Comparison of ENCODE assay signal across 21 cellular contexts in the genomic region with DNA sequence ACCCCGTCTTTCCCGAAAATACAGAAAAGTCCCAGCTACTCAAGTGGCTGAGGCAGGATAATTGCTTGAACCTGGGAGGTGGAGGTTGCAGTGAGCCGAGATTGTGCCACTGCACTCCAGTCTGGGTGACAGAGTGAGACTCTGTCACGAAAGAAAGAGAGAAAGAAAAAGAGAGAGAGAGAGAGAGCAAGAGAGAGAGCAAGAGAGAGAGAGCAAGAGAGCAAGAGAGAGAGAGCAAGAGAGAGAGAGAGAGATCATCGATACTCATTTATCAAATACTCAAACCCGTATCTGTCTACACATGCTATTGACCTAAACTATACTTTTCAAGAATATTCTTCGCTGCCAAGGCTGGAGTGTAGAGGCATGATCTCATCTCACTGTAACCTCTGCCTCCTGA. TPM values are rescaled to one million over a fixed set of nuclear protein-coding genes. Genes with fewer than 3 reads are reported as not detected.
DNase-seq lines count a peak whose midpoint lies in the region; ATAC-seq and TF ChIP-seq lines count a peak whose summit lies in the region.
"Had no signal": no experiment of that assay in that cellular context is flagged by ENCODE, and none has a peak within 500 bp of the region (broad histone marks: within the 10 kb centered on the region; RNA-seq: fewer than 3 reads in every experiment).

No MANE protein-coding gene starts in this region.

- H3K27me3 ChIP-seq in Caco-2 (replicated peaks; ENCODE audit: control insufficient read depth, insufficient read depth, low read length) (no peaks in the 10 kb centered on the region; the same call in 1 of the 2 replicates), MM.1S (replicated peaks; ENCODE audit: insufficient read depth, low read length) (no peaks in the 10 kb centered on the region)
- H3K27me3 ChIP-seq: BE2C; BLaER1 treated with 17β-estradiol and CSF1 and Interleukin-3, amounts not matched to agents 10 nM and 100 nM had no signal

- no peaks in the 10 kb centered on the region for H3K9me3 ChIP-seq in Caco-2
- no peaks in the 10 kb centered on the region for H3K9me3 ChIP-seq in HEK293 (ENCODE audit: control insufficient read depth, insufficient read depth, low read depth, low read length)
- H3K9me3 ChIP-seq in MM.1S (replicated peaks; ENCODE audit: insufficient read depth, low read length) = no peaks in the 10 kb centered on the region
- H3K9me3 ChIP-seq: A549; BE2C; BLaER1 treated with 17β-estradiol and CSF1 and Interleukin-3, amounts not matched to agents 10 nM and 100 nM; HAP-1 had no signal

- no peak for TF ChIP-seq CTCF in Caco-2 (IDR thresholded peaks at IDR 0.05; ENCODE audit: insufficient read depth in 1 of 2, low read depth in 1 of 2, low read length in 1 of 2, severe bottlenecking in 1 of 2, unreplicated experiment in 1 of 2)
- TF ChIP-seq CTCF in HEK293 (tag by site-specific recombination; IDR thresholded peaks at IDR 0.05) = no peak
- no peak for TF ChIP-seq CTCF in mesothelial cell of epicardium (IDR thresholded peaks at IDR 0.05; ENCODE audit: unreplicated experiment)
- no peak for TF ChIP-seq CTCF in MM.1S (IDR thresholded peaks at IDR 0.05; ENCODE audit: low read length)

- H3K9ac ChIP-seq in MM.1S (ENCODE audit: low read length) = no peak overlapping the region
- H3K9ac ChIP-seq: BLaER1 treated with 17β-estradiol and CSF1 and Interleukin-3, amounts not matched to agents 10 nM and 100 nM had no signal

- H3K4me1 Mint-ChIP-seq in Caco-2 (ENCODE audit: low read depth, unreplicated experiment) (peaks cover 15% of the 10 kb centered on the region), mesothelial cell of epicardium (peaks cover 34% of the 10 kb centered on the region)
- H3K4me1 Mint-ChIP-seq: CD8-positive, alpha-beta memory T cell had no signal

- intact Hi-C loops in Caco-2 (cut with micrococcal nuclease; ENCODE audit: unreplicated experiment) = no loop called here

- no peaks in the 10 kb centered on the region; the same call in 1 of the 2 replicates for H3K4me1 ChIP-seq in Caco-2
- no peaks in the 10 kb centered on the region for H3K4me1 ChIP-seq in HEK293 (ENCODE audit: control insufficient read depth, insufficient read depth, low read length)
- no peaks in the 10 kb centered on the region for H3K4me1 ChIP-seq in MM.1S (ENCODE audit: low read length)
- H3K4me1 ChIP-seq: A549, BE2C had no signal

- H3K4me3 Mint-ChIP-seq in Caco-2 (ENCODE audit: unreplicated experiment) (no peak overlapping the region), mesothelial cell of epicardium (no peak overlapping the region)
- H3K4me3 Mint-ChIP-seq: CD14-positive monocyte; CD4-positive, alpha-beta T cell; CD8-positive, alpha-beta memory T cell had no signal

- H3F3A ChIP-seq in MM.1S (ENCODE audit: insufficient read depth, low read length) = no peaks in the 10 kb centered on the region

- no peaks in the 10 kb centered on the region for H3K36me3 ChIP-seq in Caco-2 (ENCODE audit: control insufficient read depth, insufficient read depth, low read length)
- H3K36me3 ChIP-seq in HEK293 (ENCODE audit: control insufficient read depth in 2 of 2, insufficient read depth in 1 of 2, low read length in 2 of 2) = no peaks in the 10 kb centered on the region
- no peaks in the 10 kb centered on the region for H3K36me3 ChIP-seq in MM.1S (replicated peaks; ENCODE audit: insufficient read depth, low read length)
- H3K36me3 ChIP-seq: BE2C; BLaER1 treated with 17β-estradiol and CSF1 and Interleukin-3, amounts not matched to agents 10 nM and 100 nM; HAP-1 had no signal

- H3K27me3 Mint-ChIP-seq in Caco-2 (ENCODE audit: insufficient read depth, unreplicated experiment) (no peaks in the 10 kb centered on the region), mesothelial cell of epicardium (ENCODE audit: low read depth) (no peaks in the 10 kb centered on the region)

- DNase-seq in Caco-2 (no peak), mesothelial cell of epicardium (ENCODE audit: low spot score in 2 of 2, unreplicated experiment in 2 of 2) (no peak), NCI-H82 (lab: John Stamatoyannopoulos, UW) (no peak), MM.1S (no peak)
- DNase-seq: 8988T; ACHN; AML-193; BE2C; Calu3; CD4-positive, alpha-beta T cell; CD8-positive, alpha-beta memory T cell; DMS53; DMS79 treated with DMSO at 0.1 percent for 48 hours; GF-D8; GOT3 had no signal

- H3K27ac Mint-ChIP-seq in Caco-2 (ENCODE audit: unreplicated experiment) = peak overlapping the region; percentile 1
- peak overlapping the region; percentile 25 for H3K27ac Mint-ChIP-seq in mesothelial cell of epicardium
- H3K27ac Mint-ChIP-seq: CD4-positive, alpha-beta T cell had no signal

- no peak for ATAC-seq in GM21717 (IDR thresholded peaks at IDR 0.05; ENCODE audit: unreplicated experiment)
- ATAC-seq: A549 had no signal

- CTCF ChIA-PET in Caco-2 (lab: Charles Lee) (no interaction called here), HEK293 (lab: Yijun Ruan, JAX) (no interaction called here)

- H3K4me3 ChIP-seq in Caco-2 (ENCODE audit: low read depth, low read length) (no peak overlapping the region), HEK293 (ENCODE audit: low read depth, low read length) (no peak overlapping the region), MM.1S (ENCODE audit: low read length) (no peak overlapping the region)
- H3K4me3 ChIP-seq: A549; BLaER1 treated with 17β-estradiol and CSF1 and Interleukin-3, amounts not matched to agents 10 nM and 100 nM; HAP-1 had no signal

- no peaks in the 10 kb centered on the region for H4K20me1 ChIP-seq in MM.1S (ENCODE audit: insufficient read depth, low read length)
- H4K20me1 ChIP-seq: BLaER1 treated with 17β-estradiol and CSF1 and Interleukin-3, amounts not matched to agents 10 nM and 100 nM had no signal

- H3K9me3 Mint-ChIP-seq in Caco-2 (ENCODE audit: unreplicated experiment) (no peaks in the 10 kb centered on the region), mesothelial cell of epicardium (no peaks in the 10 kb centered on the region)
- H3K9me3 Mint-ChIP-seq: CD14-positive monocyte; CD4-positive, alpha-beta T cell; CD8-positive, alpha-beta memory T cell had no signal

- H3K4me2 ChIP-seq in MM.1S (ENCODE audit: low read depth, low read length) = no peak overlapping the region
- H3K4me2 ChIP-seq: A549; BLaER1 treated with 17β-estradiol and CSF1 and Interleukin-3, amounts not matched to agents 10 nM and 100 nM had no signal

- POLR2A ChIA-PET in Caco-2 (lab: Charles Lee) (no interaction called here), HEK293 (lab: Yijun Ruan, JAX) (no interaction called here)

- H3K27ac ChIP-seq in HEK293 (ENCODE audit: extremely low read depth, low read depth, low read length) (no peak overlapping the region), MM.1S (ENCODE audit: low read length) (no peak overlapping the region)
- H3K27ac ChIP-seq: A549; BLaER1 treated with 17β-estradiol and CSF1 and Interleukin-3, amounts not matched to agents 10 nM and 100 nM had no signal

- H2AFZ ChIP-seq in MM.1S (ENCODE audit: low read length) = no peak overlapping the region

- BruUV-seq in Caco-2 (replicated peaks; lab: Mats Ljungman, UMichigan) = no TSS peak

- H3K9me2 ChIP-seq in MM.1S (replicated peaks; ENCODE audit: insufficient read depth, low read length) = no peaks in the 10 kb centered on the region

- H3K36me3 Mint-ChIP-seq in Caco-2 (ENCODE audit: insufficient read depth, unreplicated experiment) (no peaks in the 10 kb centered on the region), mesothelial cell of epicardium (no peaks in the 10 kb centered on the region)
- H3K36me3 Mint-ChIP-seq: CD14-positive monocyte; CD8-positive, alpha-beta memory T cell had no signal

- no peaks in the 10 kb centered on the region for H3K79me2 ChIP-seq in MM.1S (ENCODE audit: low read length)

TF ChIP-seq in HEK293, 187 proteins besides CTCF, POLR2A, EP300 and RAD21:
- TF ChIP-seq ZSCAN23 (tag by site-specific recombination; IDR thresholded peaks at IDR 0.05) = no peak
- peak; percentile 99 for TF ChIP-seq ZNF596 (tag by site-specific recombination; IDR thresholded peaks at IDR 0.05)
- 0 out of 2 replicates have a peak, but pooled peaks have one; percentile 19 for TF ChIP-seq ZNF366 (tag by site-specific recombination; conservative IDR thresholded peaks at IDR 0.05)

RNA-seq across cellular contexts. Expression of a gene that starts 28.2 kb away (rescaled TPM):
- total RNA-seq in Caco-2 (2022) = 75.8 and 84.5 TPM in 2 replicates
- total RNA-seq in mesothelial cell of epicardium = 14.8 to 20.5 TPM (median 18.9 TPM) in 3 replicates
